Comparison of ENCODE assay signal across 1 cellular context in genomic region chr15:39935241-39935640, GRCh38.
TF ChIP-seq lines count a peak whose summit lies in the region.

No MANE protein-coding gene starts in this region.

TF ChIP-seq in H1, 55 proteins besides CTCF, POLR2A, EP300 and RAD21:
- TF ChIP-seq, protein P1, sequence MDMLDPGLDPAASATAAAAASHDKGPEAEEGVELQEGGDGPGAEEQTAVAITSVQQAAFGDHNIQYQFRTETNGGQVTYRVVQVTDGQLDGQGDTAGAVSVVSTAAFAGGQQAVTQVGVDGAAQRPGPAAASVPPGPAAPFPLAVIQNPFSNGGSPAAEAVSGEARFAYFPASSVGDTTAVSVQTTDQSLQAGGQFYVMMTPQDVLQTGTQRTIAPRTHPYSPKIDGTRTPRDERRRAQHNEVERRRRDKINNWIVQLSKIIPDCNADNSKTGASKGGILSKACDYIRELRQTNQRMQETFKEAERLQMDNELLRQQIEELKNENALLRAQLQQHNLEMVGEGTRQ (IDR thresholded peaks at IDR 0.05; ENCODE audit: low read length) = no peak
